23 cellular contexts compared by ENCODE assay signal in the genomic region with DNA sequence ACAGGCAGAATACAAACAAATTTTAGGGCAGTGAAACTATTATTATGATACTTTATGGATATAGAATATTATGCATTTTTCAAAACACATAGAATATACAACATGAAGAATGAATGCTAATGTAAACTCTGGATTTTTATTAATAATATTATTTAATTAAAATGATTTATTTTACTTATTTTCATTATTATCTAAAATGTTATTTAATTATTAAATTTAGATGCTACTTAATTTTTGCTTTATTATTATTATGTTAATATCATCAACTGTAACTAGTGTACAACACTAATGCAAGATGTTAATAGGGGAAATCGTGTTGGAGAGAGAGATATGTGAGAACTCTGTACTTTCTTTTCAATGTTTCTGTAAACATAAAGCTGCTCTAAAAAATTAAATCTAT. TPM values are rescaled to one million over a fixed set of nuclear protein-coding genes. Genes with fewer than 3 reads are reported as not detected.
DNase-seq lines count a peak whose midpoint lies in the region; ATAC-seq, FAIRE-seq and TF ChIP-seq lines count a peak whose summit lies in the region.
"Had no signal": no experiment of that assay in that cellular context is flagged by ENCODE, and none has a peak within 500 bp of the region (broad histone marks: within the 10 kb centered on the region; RNA-seq: fewer than 3 reads in every experiment).

No MANE protein-coding gene starts in this region.

- no peaks in the 10 kb centered on the region for H3K4me1 ChIP-seq in transverse colon
- H3K4me1 ChIP-seq: BE2C had no signal

- POLR2A ChIA-PET in WTC11 (lab: Charles Lee), result no interaction called here

- TF ChIP-seq EP300 in transverse colon (IDR thresholded peaks at IDR 0.05; ENCODE audit: low read depth), result no peak

- DNase-seq in RCC 7860 (ENCODE audit: low spot score), result no peak
- DNase-seq in WTC11 (ENCODE audit: low spot score), result no peak
- no peak for DNase-seq in frontal cortex (ENCODE audit: low spot score in 2 of 2)
- no peak for DNase-seq in transverse colon
- no peak for DNase-seq in activated CD8-positive, alpha-beta memory T cell treated with anti-CD3 and anti-CD28 coated beads, Interleukin-2, amount 50 U/mL, for 4 hours
- no peak for DNase-seq in D341Med (ENCODE audit: low spot score)
- DNase-seq: ACHN; BE2C; C1 segment of cervical spinal cord; CD4-positive, alpha-beta memory T cell; CD4-positive, CD25-positive, alpha-beta regulatory T cell; CD8-positive, alpha-beta memory T cell; COR-L47; GDM1 had no signal

- no peaks in the 10 kb centered on the region for H3K9me3 ChIP-seq in transverse colon
- H3K9me3 ChIP-seq: BE2C, BLaER1 had no signal

- no peak overlapping the region for H3K4me3 ChIP-seq in transverse colon
- H3K4me3 ChIP-seq: BLaER1, GM12878 had no signal

- intact Hi-C loops in transverse colon (cut with DNase I; ENCODE audit: low total_unique reads), result no loop called here

- FAIRE-seq in A204.1 (lab: Jason Lieb, UNC), result peak; percentile 78
- peak; percentile 75 for FAIRE-seq in RCC 7860 (lab: Jason Lieb, UNC)
- peak; percentile 83 for FAIRE-seq in frontal cortex (lab: Jason Lieb, UNC)
- FAIRE-seq: D721Med, GM12878, GM12892, GM18507 had no signal

- H3K27ac Mint-ChIP-seq in WTC11, result no peak overlapping the region
- H3K27ac Mint-ChIP-seq: CD14-positive monocyte; CD4-positive, alpha-beta memory T cell; CD4-positive, CD25-positive, alpha-beta regulatory T cell; CD8-positive, alpha-beta memory T cell had no signal

- no peaks in the 10 kb centered on the region for H3K27me3 ChIP-seq in transverse colon
- H3K27me3 ChIP-seq: BE2C, BLaER1 had no signal

- H3K27me3 Mint-ChIP-seq in WTC11 (ENCODE audit: low read depth), result peaks cover 2% of the 10 kb centered on the region
- H3K27me3 Mint-ChIP-seq: CD4-positive, alpha-beta memory T cell had no signal

- peaks cover under 1% of the 10 kb centered on the region; the same call in 1 of the 2 replicates for H3K4me1 Mint-ChIP-seq in WTC11
- H3K4me1 Mint-ChIP-seq: CD14-positive monocyte; CD4-positive, alpha-beta memory T cell; CD4-positive, CD25-positive, alpha-beta regulatory T cell; CD8-positive, alpha-beta memory T cell had no signal

- no peaks in the 10 kb centered on the region for H3K36me3 ChIP-seq in transverse colon

- peaks cover 43% of the 10 kb centered on the region for H3K9me3 Mint-ChIP-seq in WTC11

- no peak for TF ChIP-seq POLR2A in transverse colon (IDR thresholded peaks at IDR 0.05)

- no peak overlapping the region for H3K4me3 Mint-ChIP-seq in WTC11
- H3K4me3 Mint-ChIP-seq: CD14-positive monocyte; CD4-positive, alpha-beta memory T cell; CD4-positive, CD25-positive, alpha-beta regulatory T cell; CD8-positive, alpha-beta memory T cell had no signal

- in situ Hi-C loops in transverse colon (cut with MboI; ENCODE audit: low pct_ligation_motif_present in 1 of 4, low pct_unique_long_range_greater_than_20kb in 1 of 4, low sequenced_read_pairs in 3 of 4), result no loop called here

- no peak overlapping the region for H3K27ac ChIP-seq in transverse colon
- H3K27ac ChIP-seq: 22Rv1, BLaER1 had no signal

- TF ChIP-seq CTCF in WTC11 (IDR thresholded peaks at IDR 0.05) (no peak), transverse colon (IDR thresholded peaks at IDR 0.05) (no peak)

- no peak for ATAC-seq in WTC11
- ATAC-seq in HG02840 (IDR thresholded peaks at IDR 0.05; ENCODE audit: low FRiP score, unreplicated experiment), result no peak
- ATAC-seq: GM12878 had no signal

- CTCF ChIA-PET in WTC11 (lab: Charles Lee), result no interaction called here

- 93 to 100% methylated on average over 1 of the region's 1 CpG for WGBS in transverse colon (ENCODE audit: low coverage in 1 of 2), 2 donors

- H3K36me3 Mint-ChIP-seq in WTC11, result peaks cover 53% of the 10 kb centered on the region

TF ChIP-seq in WTC11, 78 proteins besides CTCF, POLR2A, EP300 and RAD21:
- TF ChIP-seq ZNF416 (CRISPR knock-in tag; IDR thresholded peaks at IDR 0.05), result no peak
- TF ChIP-seq, protein P1, sequence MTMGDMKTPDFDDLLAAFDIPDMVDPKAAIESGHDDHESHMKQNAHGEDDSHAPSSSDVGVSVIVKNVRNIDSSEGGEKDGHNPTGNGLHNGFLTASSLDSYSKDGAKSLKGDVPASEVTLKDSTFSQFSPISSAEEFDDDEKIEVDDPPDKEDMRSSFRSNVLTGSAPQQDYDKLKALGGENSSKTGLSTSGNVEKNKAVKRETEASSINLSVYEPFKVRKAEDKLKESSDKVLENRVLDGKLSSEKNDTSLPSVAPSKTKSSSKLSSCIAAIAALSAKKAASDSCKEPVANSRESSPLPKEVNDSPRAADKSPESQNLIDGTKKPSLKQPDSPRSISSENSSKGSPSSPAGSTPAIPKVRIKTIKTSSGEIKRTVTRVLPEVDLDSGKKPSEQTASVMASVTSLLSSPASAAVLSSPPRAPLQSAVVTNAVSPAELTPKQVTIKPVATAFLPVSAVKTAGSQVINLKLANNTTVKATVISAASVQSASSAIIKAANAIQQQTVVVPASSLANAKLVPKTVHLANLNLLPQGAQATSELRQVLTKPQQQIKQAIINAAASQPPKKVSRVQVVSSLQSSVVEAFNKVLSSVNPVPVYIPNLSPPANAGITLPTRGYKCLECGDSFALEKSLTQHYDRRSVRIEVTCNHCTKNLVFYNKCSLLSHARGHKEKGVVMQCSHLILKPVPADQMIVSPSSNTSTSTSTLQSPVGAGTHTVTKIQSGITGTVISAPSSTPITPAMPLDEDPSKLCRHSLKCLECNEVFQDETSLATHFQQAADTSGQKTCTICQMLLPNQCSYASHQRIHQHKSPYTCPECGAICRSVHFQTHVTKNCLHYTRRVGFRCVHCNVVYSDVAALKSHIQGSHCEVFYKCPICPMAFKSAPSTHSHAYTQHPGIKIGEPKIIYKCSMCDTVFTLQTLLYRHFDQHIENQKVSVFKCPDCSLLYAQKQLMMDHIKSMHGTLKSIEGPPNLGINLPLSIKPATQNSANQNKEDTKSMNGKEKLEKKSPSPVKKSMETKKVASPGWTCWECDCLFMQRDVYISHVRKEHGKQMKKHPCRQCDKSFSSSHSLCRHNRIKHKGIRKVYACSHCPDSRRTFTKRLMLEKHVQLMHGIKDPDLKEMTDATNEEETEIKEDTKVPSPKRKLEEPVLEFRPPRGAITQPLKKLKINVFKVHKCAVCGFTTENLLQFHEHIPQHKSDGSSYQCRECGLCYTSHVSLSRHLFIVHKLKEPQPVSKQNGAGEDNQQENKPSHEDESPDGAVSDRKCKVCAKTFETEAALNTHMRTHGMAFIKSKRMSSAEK (CRISPR knock-in tag; IDR thresholded peaks at IDR 0.05; ENCODE audit: borderline replicate concordance), result no peak
- TF ChIP-seq, protein P2, sequence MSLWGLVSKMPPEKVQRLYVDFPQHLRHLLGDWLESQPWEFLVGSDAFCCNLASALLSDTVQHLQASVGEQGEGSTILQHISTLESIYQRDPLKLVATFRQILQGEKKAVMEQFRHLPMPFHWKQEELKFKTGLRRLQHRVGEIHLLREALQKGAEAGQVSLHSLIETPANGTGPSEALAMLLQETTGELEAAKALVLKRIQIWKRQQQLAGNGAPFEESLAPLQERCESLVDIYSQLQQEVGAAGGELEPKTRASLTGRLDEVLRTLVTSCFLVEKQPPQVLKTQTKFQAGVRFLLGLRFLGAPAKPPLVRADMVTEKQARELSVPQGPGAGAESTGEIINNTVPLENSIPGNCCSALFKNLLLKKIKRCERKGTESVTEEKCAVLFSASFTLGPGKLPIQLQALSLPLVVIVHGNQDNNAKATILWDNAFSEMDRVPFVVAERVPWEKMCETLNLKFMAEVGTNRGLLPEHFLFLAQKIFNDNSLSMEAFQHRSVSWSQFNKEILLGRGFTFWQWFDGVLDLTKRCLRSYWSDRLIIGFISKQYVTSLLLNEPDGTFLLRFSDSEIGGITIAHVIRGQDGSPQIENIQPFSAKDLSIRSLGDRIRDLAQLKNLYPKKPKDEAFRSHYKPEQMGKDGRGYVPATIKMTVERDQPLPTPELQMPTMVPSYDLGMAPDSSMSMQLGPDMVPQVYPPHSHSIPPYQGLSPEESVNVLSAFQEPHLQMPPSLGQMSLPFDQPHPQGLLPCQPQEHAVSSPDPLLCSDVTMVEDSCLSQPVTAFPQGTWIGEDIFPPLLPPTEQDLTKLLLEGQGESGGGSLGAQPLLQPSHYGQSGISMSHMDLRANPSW (CRISPR knock-in tag; conservative IDR thresholded peaks at IDR 0.05; ENCODE audit: low read depth), result no peak
- no peak for TF ChIP-seq CREM (CRISPR knock-in tag; IDR thresholded peaks at IDR 0.05)
- no peak for TF ChIP-seq OVOL2 (CRISPR knock-in tag; IDR thresholded peaks at IDR 0.05; ENCODE audit: borderline replicate concordance)
- TF ChIP-seq HMGA2 (CRISPR knock-in tag; IDR thresholded peaks at IDR 0.05), result peak; percentile 93
- TF ChIP-seq ESRRA (CRISPR knock-in tag; IDR thresholded peaks at IDR 0.05; ENCODE audit: borderline replicate concordance), result no peak

RNA-seq across cellular contexts. Expression of a gene that starts 39.3 kb away (rescaled TPM):
- total RNA-seq in WTC11 (2021) (28.7 to 29.4 TPM (median 29.2 TPM) in 3 replicates), frontal cortex (11.0 TPM), transverse colon (10 to 100 TPM; 20.9 to 70.3 (median 28.1) TPM)

RNA-seq across cellular contexts. Expression of a gene that starts 40.7 kb away (rescaled TPM):
- 36.9 to 42.6 TPM (median 41.6 TPM) in 3 replicates for total RNA-seq in WTC11 (2021)
- 44.0 TPM for total RNA-seq in frontal cortex
- 10 to 100 TPM in 3 of 4 donors, 1 to 10 TPM in 1; 9.0 to 79.8 (median 17.0) TPM for total RNA-seq in transverse colon

RNA-seq across cellular contexts. Expression of a gene that starts 41.1 kb away (rescaled TPM):
- total RNA-seq in WTC11 (2021) (73.3 to 88.4 TPM (median 74.9 TPM) in 3 replicates), frontal cortex (37.5 TPM), transverse colon (10 to 100 TPM; 29.9 to 77.1 (median 51.7) TPM)
